1 cellular context compared by ENCODE assay signal in genomic region chr19:11813801-11814706, GRCh38.
TF ChIP-seq lines count a peak whose summit lies in the region.

Gene ZNF440 (plus strand): TSS chr19:11814273. CDS start chr19:11814448, 175 bp downstream.

TF ChIP-seq in HepG2, 621 proteins besides CTCF, POLR2A, EP300 and RAD21 (continued from another document):
- TF ChIP-seq GMEB2 (CRISPR knock-in tag; IDR thresholded peaks at IDR 0.05; ENCODE audit: low read depth), result no peak
- peak; percentile 40; the same call in 1 of the 2 replicates for TF ChIP-seq ZNF614 (CRISPR knock-in tag; IDR thresholded peaks at IDR 0.05; ENCODE audit: borderline replicate concordance)
- peak; percentile 20; the same call in 1 of the 2 replicates for TF ChIP-seq MXD4 (CRISPR knock-in tag; IDR thresholded peaks at IDR 0.05)
- no peak for TF ChIP-seq JDP2 (CRISPR knock-in tag; IDR thresholded peaks at IDR 0.05; ENCODE audit: borderline replicate concordance)
- TF ChIP-seq MIXL1 (CRISPR knock-in tag; IDR thresholded peaks at IDR 0.05), result no peak; the same call in 1 of the 2 replicates
- TF ChIP-seq BCL6 (CRISPR knock-in tag; IDR thresholded peaks at IDR 0.05), result peak; percentile 49; the same call in 1 of the 2 replicates
- TF ChIP-seq ETV5 (CRISPR knock-in tag; IDR thresholded peaks at IDR 0.05; ENCODE audit: borderline replicate concordance), result peak; percentile 57
- no peak for TF ChIP-seq U2AF2 (IDR thresholded peaks at IDR 0.05; ENCODE audit: low read depth, low read length)
- no peak for TF ChIP-seq MAZ (IDR thresholded peaks at IDR 0.05; ENCODE audit: borderline replicate concordance, low read depth, low read length)
- peak; percentile 73; the same call in 1 of the 2 replicates for TF ChIP-seq MAZ (CRISPR knock-in tag; IDR thresholded peaks at IDR 0.05; ENCODE audit: low read depth)
- no peak for TF ChIP-seq KDM3A (CRISPR knock-in tag; IDR thresholded peaks at IDR 0.05; ENCODE audit: low read depth)
- TF ChIP-seq SRY (CRISPR knock-in tag; IDR thresholded peaks at IDR 0.05), result peak; percentile 73
- TF ChIP-seq AKNA (CRISPR knock-in tag; IDR thresholded peaks at IDR 0.05; ENCODE audit: borderline replicate concordance), result no peak
- TF ChIP-seq NR2F6 (IDR thresholded peaks at IDR 0.05), result no peak
- TF ChIP-seq NR2F6 (CRISPR knock-in tag; IDR thresholded peaks at IDR 0.05), result 0 out of 2 replicates have a peak, but pooled peaks have one; percentile 34
- TF ChIP-seq ZEB1 (IDR thresholded peaks at IDR 0.05; ENCODE audit: insufficient replicate concordance, low read depth), result no peak
- TF ChIP-seq NFATC3 (CRISPR knock-in tag; IDR thresholded peaks at IDR 0.05), result 0 out of 2 replicates have a peak, but pooled peaks have one; percentile 60
- peak; percentile 80; the same call in 1 of the 2 replicates for TF ChIP-seq ARNT2 (CRISPR knock-in tag; IDR thresholded peaks at IDR 0.05; ENCODE audit: low read depth)
- peak; percentile 70 for TF ChIP-seq HDAC1 (CRISPR knock-in tag; IDR thresholded peaks at IDR 0.05)
- TF ChIP-seq SAP130 (CRISPR knock-in tag; IDR thresholded peaks at IDR 0.05; ENCODE audit: low read depth), result peak; percentile 94
- TF ChIP-seq MYC (CRISPR knock-in tag; IDR thresholded peaks at IDR 0.05; ENCODE audit: borderline replicate concordance), result no peak; the same call in 1 of the 2 replicates
- TF ChIP-seq ZNF782 (CRISPR knock-in tag; IDR thresholded peaks at IDR 0.05; ENCODE audit: borderline replicate concordance), result no peak
- TF ChIP-seq SOX5 (CRISPR knock-in tag; IDR thresholded peaks at IDR 0.05; ENCODE audit: borderline replicate concordance), result peak; percentile 31
- no peak for TF ChIP-seq SKI (IDR thresholded peaks at IDR 0.05; ENCODE audit: partially characterized antibody)
- peak; percentile 73 for TF ChIP-seq MIER2 (CRISPR knock-in tag; IDR thresholded peaks at IDR 0.05)
- peak; percentile 85 for TF ChIP-seq NFYC (CRISPR knock-in tag; IDR thresholded peaks at IDR 0.05)
- 0 out of 2 replicates have a peak, but pooled peaks have one; percentile 51 for TF ChIP-seq ZNF264 (CRISPR knock-in tag; IDR thresholded peaks at IDR 0.05)
- no peak for TF ChIP-seq TBL1XR1 (IDR thresholded peaks at IDR 0.05; ENCODE audit: borderline replicate concordance, low read length, partially characterized antibody)
- no peak for TF ChIP-seq JUN (CRISPR knock-in tag; IDR thresholded peaks at IDR 0.05)
- peak; percentile 61; the same call in 1 of the 2 replicates for TF ChIP-seq ZNF709 (CRISPR knock-in tag; IDR thresholded peaks at IDR 0.05)
- TF ChIP-seq TSC22D2 (CRISPR knock-in tag; IDR thresholded peaks at IDR 0.05; ENCODE audit: borderline replicate concordance), result peak; percentile 70; the same call in 1 of the 2 replicates
- TF ChIP-seq ETV6 (CRISPR knock-in tag; conservative IDR thresholded peaks at IDR 0.05), result no peak; the same call in 1 of the 2 replicates
- TF ChIP-seq ZFYVE20 (CRISPR knock-in tag; IDR thresholded peaks at IDR 0.05; ENCODE audit: borderline replicate concordance, low read depth), result 0 out of 2 replicates have a peak, but pooled peaks have one; percentile 22
- peak; percentile 68 for TF ChIP-seq KMT2B (CRISPR knock-in tag; IDR thresholded peaks at IDR 0.05)
- peak; percentile 93; the same call in 1 of the 2 replicates for TF ChIP-seq ZNF337 (CRISPR knock-in tag; IDR thresholded peaks at IDR 0.05; ENCODE audit: borderline replicate concordance, low read depth)
- peak; percentile 33; the same call in 1 of the 2 replicates for TF ChIP-seq ZBTB7A (CRISPR knock-in tag; IDR thresholded peaks at IDR 0.05)
- peak; percentile 98 for TF ChIP-seq POLR2AphosphoS5 (IDR thresholded peaks at IDR 0.05; ENCODE audit: low read depth, low read length)
- peak; percentile 94 for TF ChIP-seq PHF8 (CRISPR knock-in tag; IDR thresholded peaks at IDR 0.05)
- TF ChIP-seq ZNF101 (CRISPR knock-in tag; IDR thresholded peaks at IDR 0.05; ENCODE audit: borderline replicate concordance, low read depth), result no peak
- no peak for TF ChIP-seq SOX6 (IDR thresholded peaks at IDR 0.05)
- peak; percentile 63 for TF ChIP-seq SOX6 (CRISPR knock-in tag; IDR thresholded peaks at IDR 0.05)
- TF ChIP-seq ZNF543 (CRISPR knock-in tag; IDR thresholded peaks at IDR 0.05), result 0 out of 2 replicates have a peak, but pooled peaks have one; percentile 20
- peak; percentile 98 for TF ChIP-seq HNRNPLL (IDR thresholded peaks at IDR 0.05; ENCODE audit: low read depth, low read length, poor library complexity, severe bottlenecking)
- TF ChIP-seq HNF1B (CRISPR knock-in tag; IDR thresholded peaks at IDR 0.05), result peak; percentile 78
- no peak for TF ChIP-seq TEF (CRISPR knock-in tag; IDR thresholded peaks at IDR 0.05)
- TF ChIP-seq ZNF251 (CRISPR knock-in tag; IDR thresholded peaks at IDR 0.05), result no peak
- 0 out of 2 replicates have a peak, but pooled peaks have one; percentile 39 for TF ChIP-seq SMYD3 (CRISPR knock-in tag; IDR thresholded peaks at IDR 0.05)
- peak; percentile 88 for TF ChIP-seq ZSCAN21 (CRISPR knock-in tag; IDR thresholded peaks at IDR 0.05; ENCODE audit: borderline replicate concordance)
- TF ChIP-seq ZNF564 (CRISPR knock-in tag; IDR thresholded peaks at IDR 0.05), result peak; percentile 81; the same call in 1 of the 2 replicates
- TF ChIP-seq FOXA3 (CRISPR knock-in tag; IDR thresholded peaks at IDR 0.05), result peak; percentile 50; the same call in 1 of the 2 replicates
- no peak for TF ChIP-seq TBX3 (IDR thresholded peaks at IDR 0.05; ENCODE audit: borderline replicate concordance)
- no peak for TF ChIP-seq BATF2 (CRISPR knock-in tag; IDR thresholded peaks at IDR 0.05)
- 0 out of 2 replicates have a peak, but pooled peaks have one; percentile 40 for TF ChIP-seq ZNF646 (CRISPR knock-in tag; IDR thresholded peaks at IDR 0.05)
